8 cellular contexts compared by ENCODE assay signal in the genomic region with DNA sequence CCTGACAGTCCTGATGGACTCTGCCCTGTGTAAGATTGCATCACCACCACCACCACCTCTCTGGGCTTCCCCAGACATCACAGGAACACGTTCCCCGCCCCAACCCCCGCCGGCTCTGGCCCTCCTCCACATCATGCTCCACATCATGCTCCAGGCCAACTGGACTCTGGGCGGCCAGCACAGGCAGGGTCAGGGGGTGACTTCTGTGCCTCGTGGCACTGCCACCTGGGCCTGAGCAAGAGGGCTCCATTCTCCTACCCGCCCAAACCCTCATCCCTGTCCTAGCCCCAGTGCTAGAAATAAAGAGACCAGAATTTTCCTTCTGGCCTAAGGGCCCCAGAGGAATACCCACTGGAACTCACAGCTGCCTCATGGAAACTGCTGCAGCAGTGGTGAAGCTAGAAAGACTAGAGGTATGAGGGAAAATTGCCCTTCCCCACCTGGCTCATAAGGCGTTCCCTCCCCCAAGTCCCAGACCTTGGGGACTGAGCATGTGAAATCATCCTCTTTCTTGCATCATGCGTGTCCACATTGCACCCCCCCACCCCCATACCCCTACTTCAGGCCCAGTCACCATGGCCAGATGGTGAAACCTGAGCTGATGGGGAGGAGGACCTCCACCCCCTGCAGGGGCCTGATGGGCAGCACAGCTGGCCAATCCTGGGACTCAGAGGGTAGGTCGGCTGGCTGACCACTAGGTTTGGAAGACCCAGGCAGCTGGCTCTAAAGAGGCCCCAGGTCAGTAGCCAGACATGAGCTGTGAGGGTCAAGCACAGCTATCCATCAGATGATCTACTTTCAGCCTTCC. TPM values are rescaled to one million over a fixed set of nuclear protein-coding genes. Genes with fewer than 3 reads are reported as not detected.
A peak's percentile ranks its signal among the peaks of the same experiment; 100 is the strongest.
DNase-seq lines count a peak whose midpoint lies in the region; ATAC-seq and TF ChIP-seq lines count a peak whose summit lies in the region.

A gene with protein sequence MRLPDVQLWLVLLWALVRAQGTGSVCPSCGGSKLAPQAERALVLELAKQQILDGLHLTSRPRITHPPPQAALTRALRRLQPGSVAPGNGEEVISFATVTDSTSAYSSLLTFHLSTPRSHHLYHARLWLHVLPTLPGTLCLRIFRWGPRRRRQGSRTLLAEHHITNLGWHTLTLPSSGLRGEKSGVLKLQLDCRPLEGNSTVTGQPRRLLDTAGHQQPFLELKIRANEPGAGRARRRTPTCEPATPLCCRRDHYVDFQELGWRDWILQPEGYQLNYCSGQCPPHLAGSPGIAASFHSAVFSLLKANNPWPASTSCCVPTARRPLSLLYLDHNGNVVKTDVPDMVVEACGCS (plus strand): TSS at position 742 of the 808 bp plus-strand sequence. CDS start 230 bp downstream, outside the sequence.

- H3K9me3 ChIP-seq in A673 (ENCODE audit: low read depth, low read length, poor library complexity, severe bottlenecking): no peaks in the 10 kb centered on the region

- peak within 1 kb of the TSS; percentile 66 for H3K27ac ChIP-seq in A673 (ENCODE audit: low read depth, low read length, poor library complexity, severe bottlenecking)

- CTCF ChIA-PET in A673 (lab: Charles Lee): interaction anchor here (0.6 to 3.0 kb wide), 2 partner anchors 147 to 279 kb away, joined by 6 to 57 read pairs; no protein-coding TSS in a partner anchor

- intact Hi-C loops in A673 (cut with micrococcal nuclease; ENCODE audit: unreplicated experiment): no loop called here

- H3K4me3 ChIP-seq in A673 (ENCODE audit: low read depth, low read length, poor library complexity, severe bottlenecking): no peak within 1 kb of the TSS

- H3K36me3 ChIP-seq in A673 (ENCODE audit: insufficient read depth, low read length, poor library complexity, severe bottlenecking): no peaks in the 10 kb centered on the region

- BruUV-seq in A673 (replicated peaks; lab: Mats Ljungman, UMichigan): no TSS peak

- POLR2A ChIA-PET in A673 (lab: Charles Lee; ENCODE audit: low non-redundant PET): interaction anchor here (0.5 to 0.6 kb wide), 2 partner anchors 13 to 31 kb away, joined by 4 to 7 read pairs; no protein-coding TSS in a partner anchor

- TF ChIP-seq CTCF in A673 (conservative IDR thresholded peaks at IDR 0.05; ENCODE audit: low read depth, low read length) (no peak), GM10266 (IDR thresholded peaks at IDR 0.05; ENCODE audit: control insufficient read depth, insufficient read depth, low read depth, missing control alignments) (no peak)

- DNase-seq in A673 (ENCODE audit: low spot score) (peak; percentile 38), GM10266 (ENCODE audit: extremely low spot score) (peak; percentile 12), NOMO-1 treated with DMSO at 0.1 percent for 48 hours (lab: John Stamatoyannopoulos, UW; ENCODE audit: unreplicated experiment) (peak; percentile 51), fibroblast of gingiva (ENCODE audit: low read depth) (peak; percentile 83)
- peak; percentile 66 for DNase-seq in stimulated activated naive CD8-positive, alpha-beta T cell treated with anti-CD3 and anti-CD28 coated beads, Interleukin-15, Interleukin-2, amounts not matched to agents 100 U/mL and 50 U/mL, for 24 hours
- no peak for DNase-seq in stimulated activated CD4-positive, alpha-beta T cell treated with anti-CD3 and anti-CD28 coated beads, Interleukin-4, amount 100 ng/mL, for 24 hours

- peaks cover 37% of the 10 kb centered on the region for H3K4me1 ChIP-seq in A673 (ENCODE audit: insufficient read depth, low read length, poor library complexity, severe bottlenecking)

- ATAC-seq in stimulated activated naive CD8-positive, alpha-beta T cell treated with anti-CD3 and anti-CD28 coated beads, Interleukin-15, Interleukin-2, amounts not matched to agents 100 U/mL and 50 U/mL, for 24 hours: no peak
- ATAC-seq in GM18873 (IDR thresholded peaks at IDR 0.05; ENCODE audit: low FRiP score, unreplicated experiment) (no peak), GM18870 (IDR thresholded peaks at IDR 0.05; ENCODE audit: unreplicated experiment) (no peak)

- no peaks in the 10 kb centered on the region for H3K27me3 ChIP-seq in A673 (replicated peaks; ENCODE audit: insufficient read depth, low read depth, low read length, poor library complexity)

RNA-seq across cellular contexts. Expression of the gene that starts here (rescaled TPM):
- 0.62 and 0.94 TPM in 2 replicates for total RNA-seq in A673 (2021)

Comparison
In these comparisons a context has a peak if more than half of its experiments do, and no peak if none do; other contexts are left out.
1. Peak in DNase-seq and H3K27ac ChIP-seq in A673; RNA of the gene not detected or under 1 TPM.